ENCODE assay signal across 26 cellular contexts in the genomic region with DNA sequence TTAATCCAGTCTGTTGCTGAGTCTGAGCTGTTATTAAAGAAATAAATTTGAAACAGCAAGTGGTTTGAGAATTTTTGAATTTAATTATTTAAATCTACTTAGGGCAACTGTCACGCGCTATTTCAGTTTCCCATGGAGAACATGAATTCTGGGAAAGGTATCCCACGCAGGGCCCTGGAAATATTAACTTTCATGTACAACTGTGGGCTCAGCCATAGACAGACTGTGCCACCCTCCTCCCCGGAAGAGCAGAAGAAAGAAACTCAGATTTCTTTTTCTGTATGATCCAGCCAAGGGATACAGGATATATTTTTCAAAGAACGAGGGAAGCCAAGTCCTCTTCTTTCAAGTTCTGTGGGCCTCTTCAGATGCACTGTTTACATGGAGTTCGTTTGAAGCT.
"Had no signal": no experiment of that assay in that cellular context is flagged by ENCODE, and none has a peak within 500 bp of the region (broad histone marks: within the 10 kb centered on the region; RNA-seq: fewer than 3 reads in every experiment).

No MANE protein-coding gene starts in this region.

- H3K36me3 Mint-ChIP-seq: activated CD4-positive, alpha-beta memory T cell treated with anti-CD3 and anti-CD28 coated beads for 36 hours; activated CD8-positive, alpha-beta memory T cell treated with anti-CD3 and anti-CD28 coated beads, Interleukin-2, amount 10 ng/mL, durations not matched to agents 7 days and 5 days; activated naive CD4-positive, alpha-beta T cell treated with anti-CD3 and anti-CD28 coated beads, Interleukin-2, amount 50 U/mL, for 24 hours; activated naive CD8-positive, alpha-beta T cell treated with anti-CD3 and anti-CD28 coated beads for 36 hours had no signal

- DNase-seq: activated CD4-positive, alpha-beta memory T cell treated with anti-CD3 and anti-CD28 coated beads for 36 hours; activated CD4-positive, alpha-beta T cell treated with anti-CD3 and anti-CD28 coated beads for 1 hour; activated CD4-positive, alpha-beta T cell treated with anti-CD3 and anti-CD28 coated beads for 48 hours; activated CD8-positive, alpha-beta memory T cell treated with anti-CD3 and anti-CD28 coated beads, Interleukin-2, amount 10 ng/mL, durations not matched to agents 7 days and 5 days; activated CD8-positive, alpha-beta memory T cell treated with anti-CD3 and anti-CD28 coated beads, Interleukin-2, amount 50 U/mL, for 4 hours; activated CD8-positive, alpha-beta T cell treated with anti-CD3 and anti-CD28 coated beads, Interleukin-2, amount 10 ng/mL, durations not matched to agents 7 days and 5 days; activated effector memory CD4-positive, alpha-beta T cell treated with anti-CD3 and anti-CD28 coated beads, Interleukin-2, amount 50 U/mL, for 16 hours; activated naive CD4-positive, alpha-beta T cell treated with anti-CD3 and anti-CD28 coated beads for 36 hours; activated naive CD8-positive, alpha-beta T cell treated with anti-CD3 and anti-CD28 coated beads for 36 hours; activated naive CD8-positive, alpha-beta T cell treated with anti-CD3 and anti-CD28 coated beads, Interleukin-2, amount 50 U/mL, for 24 hours; activated T-cell treated with anti-CD3 and anti-CD28 coated beads, Interleukin-2, amount 50 U/mL, for 1 hour; activated T-cell treated with anti-CD3 and anti-CD28 coated beads, Interleukin-2, amount 50 U/mL, for 48 hours; adrenal gland; aorta; body of pancreas; cortex of kidney; dermis blood vessel endothelial cell; effector CD4-positive, alpha-beta T cell; effector memory CD8-positive, alpha-beta T cell; esophagus squamous epithelium; foreskin melanocyte; T-helper 2 cell had no signal

- H3K27ac Mint-ChIP-seq: activated CD4-positive, alpha-beta memory T cell treated with anti-CD3 and anti-CD28 coated beads for 36 hours; activated CD8-positive, alpha-beta memory T cell treated with anti-CD3 and anti-CD28 coated beads, Interleukin-2, amount 10 ng/mL, durations not matched to agents 7 days and 5 days; activated CD8-positive, alpha-beta T cell treated with anti-CD3 and anti-CD28 coated beads, Interleukin-2, amount 10 ng/mL, durations not matched to agents 7 days and 5 days; activated naive CD4-positive, alpha-beta T cell treated with anti-CD3 and anti-CD28 coated beads for 36 hours; activated naive CD4-positive, alpha-beta T cell treated with anti-CD3 and anti-CD28 coated beads, Interleukin-2, amount 50 U/mL, for 24 hours; activated naive CD8-positive, alpha-beta T cell treated with anti-CD3 and anti-CD28 coated beads for 36 hours; activated naive CD8-positive, alpha-beta T cell treated with anti-CD3 and anti-CD28 coated beads, Interleukin-2, amount 50 U/mL, for 24 hours; activated T-helper 1 cell treated with anti-CD3 and anti-CD28 coated beads, Interleukin-12 subunit alpha, Interleukin-12 subunit beta, Interleukin-2, Interleukin-4 antibody, amounts not matched to agents 30 ng/mL and 10 ng/mL and 1 ng/mL, durations not matched to agents 14 hours and 24 hours and 36 hours; activated T-helper 2 cell treated with anti-CD3 and anti-CD28 coated beads, Interferon-gamma antibody, Interleukin-2, Interleukin-4, amounts not matched to agents 10 μg/mL and 5 μg/mL and 100 μg/mL, durations not matched to agents 14 hours and 24 hours and 36 hours; effector memory CD8-positive, alpha-beta T cell had no signal

- ATAC-seq: activated CD8-positive, alpha-beta memory T cell treated with anti-CD3 and anti-CD28 coated beads, Interleukin-2, amount 10 ng/mL, durations not matched to agents 7 days and 5 days; activated CD8-positive, alpha-beta T cell treated with anti-CD3 and anti-CD28 coated beads, Interleukin-2, amount 10 ng/mL, durations not matched to agents 7 days and 5 days; activated naive CD8-positive, alpha-beta T cell treated with anti-CD3 and anti-CD28 coated beads, Interleukin-2, amount 50 U/mL, for 24 hours; body of pancreas; effector memory CD8-positive, alpha-beta T cell; gastroesophageal sphincter had no signal

- H3K9me3 Mint-ChIP-seq: activated CD4-positive, alpha-beta memory T cell treated with anti-CD3 and anti-CD28 coated beads for 36 hours; activated naive CD4-positive, alpha-beta T cell treated with anti-CD3 and anti-CD28 coated beads for 36 hours; activated naive CD4-positive, alpha-beta T cell treated with anti-CD3 and anti-CD28 coated beads, Interleukin-2, amount 50 U/mL, for 24 hours; activated naive CD8-positive, alpha-beta T cell treated with anti-CD3 and anti-CD28 coated beads for 36 hours; activated naive CD8-positive, alpha-beta T cell treated with anti-CD3 and anti-CD28 coated beads, Interleukin-2, amount 50 U/mL, for 24 hours; activated T-helper 1 cell treated with anti-CD3 and anti-CD28 coated beads, Interleukin-12 subunit alpha, Interleukin-12 subunit beta, Interleukin-2, Interleukin-4 antibody, amounts not matched to agents 30 ng/mL and 10 ng/mL and 1 ng/mL, durations not matched to agents 14 hours and 24 hours and 36 hours; activated T-helper 2 cell treated with anti-CD3 and anti-CD28 coated beads, Interferon-gamma antibody, Interleukin-2, Interleukin-4, amounts not matched to agents 10 μg/mL and 5 μg/mL and 100 μg/mL, durations not matched to agents 14 hours and 24 hours and 36 hours; effector memory CD8-positive, alpha-beta T cell had no signal

- H3K4me3 Mint-ChIP-seq: activated CD4-positive, alpha-beta memory T cell treated with anti-CD3 and anti-CD28 coated beads for 36 hours; activated CD8-positive, alpha-beta memory T cell treated with anti-CD3 and anti-CD28 coated beads, Interleukin-2, amount 10 ng/mL, durations not matched to agents 7 days and 5 days; activated CD8-positive, alpha-beta T cell treated with anti-CD3 and anti-CD28 coated beads, Interleukin-2, amount 10 ng/mL, durations not matched to agents 7 days and 5 days; activated naive CD4-positive, alpha-beta T cell treated with anti-CD3 and anti-CD28 coated beads for 36 hours; activated naive CD4-positive, alpha-beta T cell treated with anti-CD3 and anti-CD28 coated beads, Interleukin-2, amount 50 U/mL, for 24 hours; activated naive CD8-positive, alpha-beta T cell treated with anti-CD3 and anti-CD28 coated beads for 36 hours; activated naive CD8-positive, alpha-beta T cell treated with anti-CD3 and anti-CD28 coated beads, Interleukin-2, amount 50 U/mL, for 24 hours; activated T-helper 1 cell treated with anti-CD3 and anti-CD28 coated beads, Interleukin-12 subunit alpha, Interleukin-12 subunit beta, Interleukin-2, Interleukin-4 antibody, amounts not matched to agents 30 ng/mL and 10 ng/mL and 1 ng/mL, durations not matched to agents 14 hours and 24 hours and 36 hours; effector memory CD8-positive, alpha-beta T cell had no signal
